Comparison of ENCODE assay signal across 8 cellular contexts in genomic region chr10:99711129-99711719, GRCh38. TPM values are rescaled to one million over a fixed set of nuclear protein-coding genes. Genes with fewer than 3 reads are reported as not detected.
A peak's percentile ranks its signal among the peaks of the same experiment; 100 is the strongest.
DNase-seq lines count a peak whose midpoint lies in the region; ATAC-seq and TF ChIP-seq lines count a peak whose summit lies in the region.

No MANE protein-coding gene starts in this region.

- H3K27me3 ChIP-seq in CD4-positive, alpha-beta T cell (ENCODE audit: control insufficient read depth, insufficient read depth, low read length) = no peaks in the 10 kb centered on the region
- no peaks in the 10 kb centered on the region for H3K27me3 ChIP-seq in KMS-11 (ENCODE audit: insufficient read depth, low read depth)

- H4K20me1 ChIP-seq in KMS-11 (ENCODE audit: insufficient read depth) = no peaks in the 10 kb centered on the region

- ATAC-seq in CD4-positive, alpha-beta T cell (ENCODE audit: poor library complexity) = peak; percentile 69

- no peak overlapping the region for H2AFZ ChIP-seq in KMS-11 (ENCODE audit: low read depth)

- intact Hi-C loops in CD4-positive, alpha-beta T cell (cut with DNase I, micrococcal nuclease) = loop anchor here (1.0 to 5.0 kb wide), 5 partner anchors 89 to 318 kb away; partner anchors contain the start of gene SLC25A28 (in 1 of the 2)

- peak; percentile 59 for TF ChIP-seq CTCF in CD4-positive, alpha-beta T cell (IDR thresholded peaks at IDR 0.05)
- TF ChIP-seq CTCF in GM12875 (IDR thresholded peaks at IDR 0.05; ENCODE audit: borderline replicate concordance, insufficient read depth, low read depth, low read length) (peak; percentile 44; the same call in 1 of the 2 replicates), KMS-11 (conservative IDR thresholded peaks at IDR 0.05; ENCODE audit: low read depth, low read length) (peak; percentile 74), WI38 (IDR thresholded peaks at IDR 0.05; ENCODE audit: low read depth, low read length) (0 out of 2 replicates have a peak, but pooled peaks have one; percentile 23), fibroblast of the aortic adventitia (IDR thresholded peaks at IDR 0.05; ENCODE audit: insufficient read depth, low read length) (peak; percentile 65)

- peaks cover 66% of the 10 kb centered on the region for H3K36me3 Mint-ChIP-seq in CD4-positive, alpha-beta T cell (ENCODE audit: low read depth)

- H3K9me3 Mint-ChIP-seq in CD4-positive, alpha-beta T cell = no peaks in the 10 kb centered on the region

- H3K9ac ChIP-seq in KMS-11 = no peak overlapping the region

- H3K4me3 ChIP-seq in GM12875 (ENCODE audit: low read depth, low read length) (no peak overlapping the region), KMS-11 (IDR thresholded peaks at IDR 0.05; ENCODE audit: insufficient read depth, low read depth, low read length) (no peak overlapping the region), WI38 (ENCODE audit: low read depth, low read length) (no peak overlapping the region), fibroblast of the aortic adventitia (ENCODE audit: low read depth, low read length) (no peak overlapping the region)

- no peaks in the 10 kb centered on the region for H3K9me3 ChIP-seq in CD4-positive, alpha-beta T cell (ENCODE audit: control insufficient read depth, low read length)

- no peak for DNase-seq in CD4-positive, alpha-beta T cell
- peak; percentile 87 for DNase-seq in fibroblast of the aortic adventitia (ENCODE audit: low read depth)
- peak; percentile 65 for DNase-seq in pons (ENCODE audit: low spot score)
- no peak for DNase-seq in NCI-H2107 (lab: John Stamatoyannopoulos, UW)
- no peak for DNase-seq in stimulated activated CD4-positive, alpha-beta T cell treated with anti-CD3 and anti-CD28 coated beads, Interleukin-12 subunit alpha, Interleukin-12 subunit beta, amount 100 ng/mL, for 4 hours

- no peak overlapping the region for H3K4me3 Mint-ChIP-seq in CD4-positive, alpha-beta T cell

- no peaks in the 10 kb centered on the region for H3K27me3 Mint-ChIP-seq in CD4-positive, alpha-beta T cell

- no peak overlapping the region for H3K27ac Mint-ChIP-seq in CD4-positive, alpha-beta T cell

- no peaks in the 10 kb centered on the region for H3K4me1 Mint-ChIP-seq in CD4-positive, alpha-beta T cell (ENCODE audit: low read depth)

- no peak overlapping the region for H3K4me2 ChIP-seq in KMS-11

- no peaks in the 10 kb centered on the region for H3K36me3 ChIP-seq in KMS-11 (ENCODE audit: insufficient read depth)

- H3K79me2 ChIP-seq in KMS-11 (ENCODE audit: insufficient read depth, low read depth) = no peaks in the 10 kb centered on the region

- CTCF ChIA-PET in CD4-positive, alpha-beta T cell (lab: Charles Lee) = no interaction called here

- no peaks in the 10 kb centered on the region for H3K4me1 ChIP-seq in KMS-11 (ENCODE audit: low read depth, poor library complexity, severe bottlenecking)

- POLR2A ChIA-PET in CD4-positive, alpha-beta T cell (lab: Charles Lee) = interaction anchor here (1.4 kb wide), 1 partner anchor 21 kb away, joined by 3 read pairs; the partner anchor contains the start of genes COX15 and CUTC

- H3K27ac ChIP-seq in CD4-positive, alpha-beta T cell (ENCODE audit: low read depth, low read length) = no peak overlapping the region
- no peak overlapping the region for H3K27ac ChIP-seq in KMS-11

RNA-seq across cellular contexts. Expression of gene COX15, which starts 20.7 kb away (rescaled TPM):
- total RNA-seq in CD4-positive, alpha-beta T cell = 1 to 10 TPM; 7.7 to 7.9 TPM
- 36.1 and 44.2 TPM in 2 replicates for total RNA-seq in fibroblast of the aortic adventitia (ENCODE audit: low replicate concordance)

RNA-seq across cellular contexts. Expression of gene CUTC, which starts 20.8 kb away (rescaled TPM):
- total RNA-seq in CD4-positive, alpha-beta T cell = 10 to 100 TPM; 14.1 to 16.0 TPM
- 18.3 and 25.0 TPM in 2 replicates for total RNA-seq in fibroblast of the aortic adventitia (ENCODE audit: low replicate concordance)

RNA-seq across cellular contexts. Expression of gene ENTPD7, which starts 51.9 kb away (rescaled TPM):
- 1 to 10 TPM; 1.1 to 1.4 TPM for total RNA-seq in CD4-positive, alpha-beta T cell
- total RNA-seq in fibroblast of the aortic adventitia (ENCODE audit: low replicate concordance) = 10.1 and 11.4 TPM in 2 replicates

Comparison
In these comparisons a context has a peak if more than half of its experiments do, and no peak if none do; other contexts are left out.
1. DNase-seq: peak in fibroblast of the aortic adventitia (single experiment) and pons (single experiment); none in CD4-positive, alpha-beta T cell (0 of 10), NCI-H2107 (single experiment) and stimulated activated CD4-positive, alpha-beta T cell treated with anti-CD3 and anti-CD28 coated beads, Interleukin-12 subunit alpha, Interleukin-12 subunit beta, amount 100 ng/mL, for 4 hours (single experiment).
2. CTCF ChIP-seq: peak in every context shown above with its lines; median percentile 74 in KMS-11; 65 in fibroblast of the aortic adventitia; 59 in CD4-positive, alpha-beta T cell; 44 in GM12875; 23 in WI38.